ENCODE assay signal across 35 cellular contexts in the genomic region with DNA sequence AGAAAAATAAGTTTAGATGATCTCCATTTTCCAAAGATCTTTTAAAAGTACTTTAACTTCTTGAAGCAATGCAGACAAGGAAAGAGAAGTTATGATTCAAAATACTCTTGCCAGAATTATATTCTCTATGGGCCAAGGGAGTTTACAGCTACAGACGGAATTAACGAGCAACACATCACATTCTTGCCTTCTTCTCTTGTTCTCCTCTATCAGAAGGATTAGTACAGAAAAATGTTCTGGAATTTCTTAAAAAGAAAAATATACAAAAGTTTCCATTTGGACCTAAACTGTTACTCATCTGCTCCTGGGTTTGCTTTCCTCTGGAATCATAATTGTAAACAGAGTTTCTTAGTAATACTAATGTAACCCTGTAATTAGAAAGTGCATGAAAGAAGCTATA.
"Had no signal": no experiment of that assay in that cellular context is flagged by ENCODE, and none has a peak within 500 bp of the region (broad histone marks: within the 10 kb centered on the region; RNA-seq: fewer than 3 reads in every experiment).

No MANE protein-coding gene starts in this region.

- H3K9me3 ChIP-seq: psoas muscle, sigmoid colon, thyroid gland, upper lobe of left lung had no signal

- H3K79me2 ChIP-seq: parathyroid adenoma had no signal

- H3K27me3 ChIP-seq: neural progenitor cell, sigmoid colon, thyroid gland, upper lobe of left lung had no signal

- H3K36me3 ChIP-seq: neural progenitor cell, sigmoid colon, thyroid gland, upper lobe of left lung, WERI-Rb-1 had no signal

- DNase-seq: activated CD4-positive, alpha-beta memory T cell treated with anti-CD3 and anti-CD28 coated beads for 36 hours; activated CD4-positive, alpha-beta T cell treated with anti-CD3 and anti-CD28 coated beads for 48 hours; activated CD8-positive, alpha-beta memory T cell treated with anti-CD3 and anti-CD28 coated beads, Interleukin-2, amount 50 U/mL, for 4 hours; activated effector memory CD4-positive, alpha-beta T cell treated with anti-CD3 and anti-CD28 coated beads, Interleukin-2, amount 50 U/mL, for 16 hours; activated naive CD4-positive, alpha-beta T cell treated with anti-CD3 and anti-CD28 coated beads, Interleukin-2, amount 10 ng/mL, durations not matched to agents 7 days and 5 days; activated naive CD8-positive, alpha-beta T cell treated with anti-CD3 and anti-CD28 coated beads, Interleukin-2, amount 10 ng/mL, durations not matched to agents 7 days and 5 days; activated T-cell treated with anti-CD3 and anti-CD28 coated beads, Interleukin-2, amount 50 U/mL, for 1 hour; amniotic stem cell; caudate nucleus; cortex of kidney; head of caudate nucleus; hypothalamus; immature natural killer cell; kidney; left colon; mammary epithelial cell; midbrain; naive thymus-derived CD8-positive, alpha-beta T cell; occipital lobe; psoas muscle; sigmoid colon; small intestine; stimulated activated CD4-positive, alpha-beta T cell treated with anti-CD3 and anti-CD28 coated beads, Interleukin-1b, Interleukin-23, amount 100 ng/mL, for 48 hours; stimulated activated CD4-positive, alpha-beta T cell treated with anti-CD3 and anti-CD28 coated beads, Interleukin-4, amount 100 ng/mL, for 4 hours; stimulated activated CD8-positive, alpha-beta memory T cell treated with anti-CD3 and anti-CD28 coated beads, Interleukin-4, amount 100 ng/mL, for 48 hours; stimulated activated naive CD8-positive, alpha-beta T cell treated with anti-CD3 and anti-CD28 coated beads, Interleukin-15, amount 100 ng/mL, for 72 hours; SW 1271; T-helper 9 cell; thyroid gland; WERI-Rb-1 had no signal

- ATAC-seq: activated CD4-positive, CD25-positive, alpha-beta regulatory T cell treated with anti-CD3 and anti-CD28 coated beads, Interleukin-2, amount 50 U/mL, for 24 hours; left colon; naive thymus-derived CD8-positive, alpha-beta T cell; psoas muscle; stimulated activated memory B cell treated with anti-CD40 and anti-IgM and Interleukin-4, amounts not matched to agents 10 μg/mL and 1 μg/mL and 100 μg/mL, for 72 hours; stimulated activated naive CD8-positive, alpha-beta T cell treated with anti-CD3 and anti-CD28 coated beads, Interleukin-15, amount 100 ng/mL, for 72 hours had no signal

- H3K27ac ChIP-seq: neural progenitor cell, parathyroid adenoma, psoas muscle, thyroid gland, upper lobe of left lung, WERI-Rb-1 had no signal

- H3K4me1 ChIP-seq: neural progenitor cell, parathyroid adenoma, psoas muscle, sigmoid colon, thyroid gland, upper lobe of left lung had no signal

- H3K4me3 ChIP-seq: neural progenitor cell, psoas muscle, sigmoid colon, thyroid gland, upper lobe of left lung had no signal

- H3K4me2 ChIP-seq: neural progenitor cell had no signal

- H2AFZ ChIP-seq: neural progenitor cell, parathyroid adenoma had no signal
